In genomic region chr3:129101370-129102138, GRCh38 we compare ENCODE assay signal across 1 cellular context.
TF ChIP-seq lines count a peak whose summit lies in the region.

No MANE protein-coding gene starts in this region.

TF ChIP-seq in GM23338, 12 proteins besides CTCF, POLR2A, EP300 and RAD21 (continued from another document):
- TF ChIP-seq, protein P1, sequence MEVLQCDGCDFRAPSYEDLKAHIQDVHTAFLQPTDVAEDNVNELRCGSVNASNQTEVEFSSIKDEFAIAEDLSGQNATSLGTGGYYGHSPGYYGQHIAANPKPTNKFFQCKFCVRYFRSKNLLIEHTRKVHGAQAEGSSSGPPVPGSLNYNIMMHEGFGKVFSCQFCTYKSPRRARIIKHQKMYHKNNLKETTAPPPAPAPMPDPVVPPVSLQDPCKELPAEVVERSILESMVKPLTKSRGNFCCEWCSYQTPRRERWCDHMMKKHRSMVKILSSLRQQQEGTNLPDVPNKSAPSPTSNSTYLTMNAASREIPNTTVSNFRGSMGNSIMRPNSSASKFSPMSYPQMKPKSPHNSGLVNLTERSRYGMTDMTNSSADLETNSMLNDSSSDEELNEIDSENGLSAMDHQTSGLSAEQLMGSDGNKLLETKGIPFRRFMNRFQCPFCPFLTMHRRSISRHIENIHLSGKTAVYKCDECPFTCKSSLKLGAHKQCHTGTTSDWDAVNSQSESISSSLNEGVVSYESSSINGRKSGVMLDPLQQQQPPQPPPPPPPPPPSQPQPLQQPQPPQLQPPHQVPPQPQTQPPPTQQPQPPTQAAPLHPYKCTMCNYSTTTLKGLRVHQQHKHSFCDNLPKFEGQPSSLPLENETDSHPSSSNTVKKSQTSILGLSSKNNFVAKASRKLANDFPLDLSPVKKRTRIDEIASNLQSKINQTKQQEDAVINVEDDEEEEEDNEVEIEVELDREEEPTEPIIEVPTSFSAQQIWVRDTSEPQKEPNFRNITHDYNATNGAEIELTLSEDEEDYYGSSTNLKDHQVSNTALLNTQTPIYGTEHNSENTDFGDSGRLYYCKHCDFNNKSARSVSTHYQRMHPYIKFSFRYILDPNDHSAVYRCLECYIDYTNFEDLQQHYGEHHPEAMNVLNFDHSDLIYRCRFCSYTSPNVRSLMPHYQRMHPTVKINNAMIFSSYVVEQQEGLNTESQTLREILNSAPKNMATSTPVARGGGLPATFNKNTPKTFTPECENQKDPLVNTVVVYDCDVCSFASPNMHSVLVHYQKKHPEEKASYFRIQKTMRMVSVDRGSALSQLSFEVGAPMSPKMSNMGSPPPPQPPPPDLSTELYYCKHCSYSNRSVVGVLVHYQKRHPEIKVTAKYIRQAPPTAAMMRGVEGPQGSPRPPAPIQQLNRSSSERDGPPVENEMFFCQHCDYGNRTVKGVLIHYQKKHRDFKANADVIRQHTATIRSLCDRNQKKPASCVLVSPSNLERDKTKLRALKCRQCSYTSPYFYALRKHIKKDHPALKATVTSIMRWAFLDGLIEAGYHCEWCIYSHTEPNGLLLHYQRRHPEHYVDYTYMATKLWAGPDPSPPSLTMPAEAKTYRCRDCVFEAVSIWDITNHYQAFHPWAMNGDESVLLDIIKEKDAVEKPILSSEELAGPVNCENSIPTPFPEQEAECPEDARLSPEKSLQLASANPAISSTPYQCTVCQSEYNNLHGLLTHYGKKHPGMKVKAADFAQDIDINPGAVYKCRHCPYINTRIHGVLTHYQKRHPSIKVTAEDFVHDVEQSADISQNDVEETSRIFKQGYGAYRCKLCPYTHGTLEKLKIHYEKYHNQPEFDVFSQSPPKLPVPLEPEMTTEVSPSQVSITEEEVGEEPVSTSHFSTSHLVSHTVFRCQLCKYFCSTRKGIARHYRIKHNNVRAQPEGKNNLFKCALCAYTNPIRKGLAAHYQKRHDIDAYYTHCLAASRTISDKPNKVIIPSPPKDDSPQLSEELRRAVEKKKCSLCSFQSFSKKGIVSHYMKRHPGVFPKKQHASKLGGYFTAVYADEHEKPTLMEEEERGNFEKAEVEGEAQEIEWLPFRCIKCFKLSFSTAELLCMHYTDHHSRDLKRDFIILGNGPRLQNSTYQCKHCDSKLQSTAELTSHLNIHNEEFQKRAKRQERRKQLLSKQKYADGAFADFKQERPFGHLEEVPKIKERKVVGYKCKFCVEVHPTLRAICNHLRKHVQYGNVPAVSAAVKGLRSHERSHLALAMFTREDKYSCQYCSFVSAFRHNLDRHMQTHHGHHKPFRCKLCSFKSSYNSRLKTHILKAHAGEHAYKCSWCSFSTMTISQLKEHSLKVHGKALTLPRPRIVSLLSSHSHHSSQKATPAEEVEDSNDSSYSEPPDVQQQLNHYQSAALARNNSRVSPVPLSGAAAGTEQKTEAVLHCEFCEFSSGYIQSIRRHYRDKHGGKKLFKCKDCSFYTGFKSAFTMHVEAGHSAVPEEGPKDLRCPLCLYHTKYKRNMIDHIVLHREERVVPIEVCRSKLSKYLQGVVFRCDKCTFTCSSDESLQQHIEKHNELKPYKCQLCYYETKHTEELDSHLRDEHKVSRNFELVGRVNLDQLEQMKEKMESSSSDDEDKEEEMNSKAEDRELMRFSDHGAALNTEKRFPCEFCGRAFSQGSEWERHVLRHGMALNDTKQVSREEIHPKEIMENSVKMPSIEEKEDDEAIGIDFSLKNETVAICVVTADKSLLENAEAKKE (CRISPR knock-in tag; IDR thresholded peaks at IDR 0.05): no peak
- TF ChIP-seq, protein P2, sequence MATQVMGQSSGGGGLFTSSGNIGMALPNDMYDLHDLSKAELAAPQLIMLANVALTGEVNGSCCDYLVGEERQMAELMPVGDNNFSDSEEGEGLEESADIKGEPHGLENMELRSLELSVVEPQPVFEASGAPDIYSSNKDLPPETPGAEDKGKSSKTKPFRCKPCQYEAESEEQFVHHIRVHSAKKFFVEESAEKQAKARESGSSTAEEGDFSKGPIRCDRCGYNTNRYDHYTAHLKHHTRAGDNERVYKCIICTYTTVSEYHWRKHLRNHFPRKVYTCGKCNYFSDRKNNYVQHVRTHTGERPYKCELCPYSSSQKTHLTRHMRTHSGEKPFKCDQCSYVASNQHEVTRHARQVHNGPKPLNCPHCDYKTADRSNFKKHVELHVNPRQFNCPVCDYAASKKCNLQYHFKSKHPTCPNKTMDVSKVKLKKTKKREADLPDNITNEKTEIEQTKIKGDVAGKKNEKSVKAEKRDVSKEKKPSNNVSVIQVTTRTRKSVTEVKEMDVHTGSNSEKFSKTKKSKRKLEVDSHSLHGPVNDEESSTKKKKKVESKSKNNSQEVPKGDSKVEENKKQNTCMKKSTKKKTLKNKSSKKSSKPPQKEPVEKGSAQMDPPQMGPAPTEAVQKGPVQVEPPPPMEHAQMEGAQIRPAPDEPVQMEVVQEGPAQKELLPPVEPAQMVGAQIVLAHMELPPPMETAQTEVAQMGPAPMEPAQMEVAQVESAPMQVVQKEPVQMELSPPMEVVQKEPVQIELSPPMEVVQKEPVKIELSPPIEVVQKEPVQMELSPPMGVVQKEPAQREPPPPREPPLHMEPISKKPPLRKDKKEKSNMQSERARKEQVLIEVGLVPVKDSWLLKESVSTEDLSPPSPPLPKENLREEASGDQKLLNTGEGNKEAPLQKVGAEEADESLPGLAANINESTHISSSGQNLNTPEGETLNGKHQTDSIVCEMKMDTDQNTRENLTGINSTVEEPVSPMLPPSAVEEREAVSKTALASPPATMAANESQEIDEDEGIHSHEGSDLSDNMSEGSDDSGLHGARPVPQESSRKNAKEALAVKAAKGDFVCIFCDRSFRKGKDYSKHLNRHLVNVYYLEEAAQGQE (IDR thresholded peaks at IDR 0.05; ENCODE audit: unreplicated experiment): no peak
- TF ChIP-seq CREB1 (CRISPR knock-in tag; IDR thresholded peaks at IDR 0.05; ENCODE audit: low read depth) (no peak), ZNF331 (CRISPR knock-in tag; IDR thresholded peaks at IDR 0.05; ENCODE audit: low read depth) (no peak), ETS1 (IDR thresholded peaks at IDR 0.05) (no peak), EZH2phosphoT487 (IDR thresholded peaks at IDR 0.05; ENCODE audit: unreplicated experiment) (no peak), EZH2 (IDR thresholded peaks at IDR 0.05; ENCODE audit: low read depth, unreplicated experiment) (no peak), STAT1 (IDR thresholded peaks at IDR 0.05; ENCODE audit: unreplicated experiment) (no peak), POLR2AphosphoS5 (IDR thresholded peaks at IDR 0.05; ENCODE audit: low read depth) (no peak)
